Comparison of ENCODE assay signal across 9 cellular contexts in the genomic region with DNA sequence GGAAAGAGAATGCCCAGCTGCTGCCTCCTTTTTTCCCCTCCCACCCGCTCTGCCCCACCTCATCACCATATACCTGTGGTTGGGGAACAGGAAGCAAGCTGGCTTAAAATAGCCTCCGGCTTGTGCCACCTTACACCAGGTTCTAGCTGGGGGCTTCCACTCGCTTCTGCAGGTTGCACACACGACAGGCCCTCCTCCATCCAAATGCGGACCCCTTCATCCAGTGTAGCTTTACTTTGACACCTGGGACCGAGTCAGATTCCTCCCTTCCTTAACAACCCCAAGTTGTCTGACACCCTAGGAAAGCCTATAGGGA. TPM values are rescaled to one million over a fixed set of nuclear protein-coding genes. Genes with fewer than 3 reads are reported as not detected.
DNase-seq lines count a peak whose midpoint lies in the region; ATAC-seq and TF ChIP-seq lines count a peak whose summit lies in the region.
"Had no signal": no experiment of that assay in that cellular context is flagged by ENCODE, and none has a peak within 500 bp of the region (broad histone marks: within the 10 kb centered on the region; RNA-seq: fewer than 3 reads in every experiment).

No MANE protein-coding gene starts in this region.

- no peaks in the 10 kb centered on the region for H3K9me3 Mint-ChIP-seq in activated CD4-positive, alpha-beta T cell treated with anti-CD3 and anti-CD28 coated beads for 36 hours (ENCODE audit: low read depth)
- H3K9me3 Mint-ChIP-seq in endothelial cell (ENCODE audit: unreplicated experiment): no peaks in the 10 kb centered on the region

- intact Hi-C loops in activated CD4-positive, alpha-beta T cell treated with anti-CD3 and anti-CD28 coated beads for 36 hours (cut with DNase I, micrococcal nuclease): loop anchor here in 1 of 2 experiments (5.0 kb wide), 1 partner anchor 41 kb away; no protein-coding TSS in a partner anchor

- no peak for DNase-seq in activated CD4-positive, alpha-beta T cell treated with anti-CD3 and anti-CD28 coated beads for 36 hours
- DNase-seq in activated CD4-positive, alpha-beta T cell treated with anti-CD3 and anti-CD28 coated beads, Interleukin-2, amount 50 U/mL, for 1 hour: no peak
- DNase-seq in RWPE2 (ENCODE audit: low spot score) (no peak), endothelial cell (ENCODE audit: low spot score) (no peak), smooth muscle cell (lab: John Stamatoyannopoulos, UW; ENCODE audit: unreplicated experiment) (no peak), SIG-M5 (lab: John Stamatoyannopoulos, UW) (no peak)
- DNase-seq in effector CD4-positive, alpha-beta T cell: no peak

- peak overlapping the region; percentile 66 for H3K27ac ChIP-seq in RWPE2 (ENCODE audit: poor library complexity, severe bottlenecking)
- peak overlapping the region; percentile 18 for H3K27ac ChIP-seq in smooth muscle cell (ENCODE audit: low read depth)

- H3K27ac Mint-ChIP-seq in activated CD4-positive, alpha-beta T cell treated with anti-CD3 and anti-CD28 coated beads for 36 hours: peak overlapping the region; percentile 87
- peak overlapping the region; percentile 84 for H3K27ac Mint-ChIP-seq in endothelial cell (ENCODE audit: unreplicated experiment)

- no peak overlapping the region for H3K9ac ChIP-seq in smooth muscle cell (ENCODE audit: low read depth)

- peak overlapping the region; percentile 70 for H3K4me3 Mint-ChIP-seq in activated CD4-positive, alpha-beta T cell treated with anti-CD3 and anti-CD28 coated beads for 36 hours
- no peak overlapping the region for H3K4me3 Mint-ChIP-seq in endothelial cell (ENCODE audit: unreplicated experiment)

- no peaks in the 10 kb centered on the region for H3K36me3 Mint-ChIP-seq in activated CD4-positive, alpha-beta T cell treated with anti-CD3 and anti-CD28 coated beads for 36 hours (ENCODE audit: low read depth)
- H3K36me3 Mint-ChIP-seq in endothelial cell (ENCODE audit: low read depth, unreplicated experiment): peaks cover 2% of the 10 kb centered on the region

- POLR2A ChIA-PET in activated CD4-positive, alpha-beta T cell treated with anti-CD3 and anti-CD28 coated beads for 36 hours (lab: Charles Lee): interaction anchor here (0.7 to 0.8 kb wide), 2 partner anchors 119 to 228 kb away, joined by 3 read pairs; no protein-coding TSS in a partner anchor

- CTCF ChIA-PET in activated CD4-positive, alpha-beta T cell treated with anti-CD3 and anti-CD28 coated beads for 36 hours (lab: Charles Lee): interaction anchor here (0.6 to 3.8 kb wide), 13 partner anchors 11 to 191 kb away, joined by 3 to 23 read pairs (median 4); partner anchors contain the start of genes BLACAT1 and ELK4

- H3K4me1 ChIP-seq in RWPE2 (ENCODE audit: insufficient read depth, poor library complexity, severe bottlenecking) (peaks cover 43% of the 10 kb centered on the region), smooth muscle cell (ENCODE audit: low read depth) (peaks cover 64% of the 10 kb centered on the region)

- no peak overlapping the region for H2AFZ ChIP-seq in smooth muscle cell (ENCODE audit: low read depth)

- H3F3A ChIP-seq in smooth muscle cell (ENCODE audit: low read depth): peaks cover 14% of the 10 kb centered on the region

- H3K4me3 ChIP-seq in RWPE2 (ENCODE audit: severe bottlenecking) (no peak overlapping the region), smooth muscle cell (no peak overlapping the region)

- H3K27me3 ChIP-seq in RWPE2 (ENCODE audit: insufficient read depth, poor library complexity, severe bottlenecking) (no peaks in the 10 kb centered on the region), smooth muscle cell (ENCODE audit: low read depth) (peaks cover 1% of the 10 kb centered on the region)

- H3K9me3 ChIP-seq in RWPE2 (ENCODE audit: severe bottlenecking) (no peaks in the 10 kb centered on the region), smooth muscle cell (replicated peaks; ENCODE audit: low read depth) (no peaks in the 10 kb centered on the region)

- H3K4me1 Mint-ChIP-seq in activated CD4-positive, alpha-beta T cell treated with anti-CD3 and anti-CD28 coated beads for 36 hours: peaks cover 17% of the 10 kb centered on the region
- peaks cover 61% of the 10 kb centered on the region for H3K4me1 Mint-ChIP-seq in endothelial cell (ENCODE audit: unreplicated experiment)

- 73% methylated on average over 6 of the region's 6 CpGs for WGBS in smooth muscle cell (ENCODE audit: low lambda C conversion rate)

- TF ChIP-seq CTCF in RWPE2 (IDR thresholded peaks at IDR 0.05; ENCODE audit: poor library complexity, severe bottlenecking) (no peak), endothelial cell (IDR thresholded peaks at IDR 0.05; ENCODE audit: unreplicated experiment) (no peak), smooth muscle cell (IDR thresholded peaks at IDR 0.05; ENCODE audit: borderline replicate concordance, insufficient read depth, poor library complexity, severe bottlenecking) (no peak)

- no peaks in the 10 kb centered on the region for H3K27me3 Mint-ChIP-seq in activated CD4-positive, alpha-beta T cell treated with anti-CD3 and anti-CD28 coated beads for 36 hours
- H3K27me3 Mint-ChIP-seq in endothelial cell (ENCODE audit: unreplicated experiment): peaks cover 7% of the 10 kb centered on the region

- H4K20me1 ChIP-seq in smooth muscle cell (ENCODE audit: low read depth): peaks cover 61% of the 10 kb centered on the region

- H3K36me3 ChIP-seq in RWPE2 (ENCODE audit: low read depth) (0 out of 2 replicates have a peak, but pooled peaks cover 5% of the 10 kb centered on the region), smooth muscle cell (ENCODE audit: low read depth) (no peaks in the 10 kb centered on the region)

- no peaks in the 10 kb centered on the region for H3K79me2 ChIP-seq in smooth muscle cell (ENCODE audit: low read depth)

- peak overlapping the region; percentile 14 for H3K4me2 ChIP-seq in smooth muscle cell

- no peak for ATAC-seq in activated CD4-positive, alpha-beta T cell treated with anti-CD3 and anti-CD28 coated beads for 36 hours
- ATAC-seq in RWPE2 (ENCODE audit: low read depth) (no peak), HG02759 (IDR thresholded peaks at IDR 0.05; ENCODE audit: unreplicated experiment) (no peak)

RNA-seq across cellular contexts. Expression of gene BLACAT1, which starts 14.6 kb away (rescaled TPM):
- under 1 TPM; 0.25 to 0.32 TPM for total RNA-seq in activated CD4-positive, alpha-beta T cell treated with anti-CD3 and anti-CD28 coated beads for 36 hours
- total RNA-seq in endothelial cell (ENCODE audit: unreplicated experiment) (2.2 TPM), smooth muscle cell (1.3 and 3.9 TPM in 2 replicates)
- 0.72 and 2.8 TPM in 2 replicates for polyA plus RNA-seq in smooth muscle cell

RNA-seq across cellular contexts. Expression of gene LEMD1, which starts 19.4 kb away (rescaled TPM):
- under 1 TPM; 0.66 to 0.79 TPM for total RNA-seq in activated CD4-positive, alpha-beta T cell treated with anti-CD3 and anti-CD28 coated beads for 36 hours
- 3.0 TPM for total RNA-seq in endothelial cell (ENCODE audit: unreplicated experiment)
- 1.3 and 5.8 TPM in 2 replicates for total RNA-seq in smooth muscle cell
- polyA plus RNA-seq in smooth muscle cell: 8.0 and 15.0 TPM in 2 replicates
- total RNA-seq: M059J had no signal
